ENCODE assay signal across 8 cellular contexts in the genomic region with DNA sequence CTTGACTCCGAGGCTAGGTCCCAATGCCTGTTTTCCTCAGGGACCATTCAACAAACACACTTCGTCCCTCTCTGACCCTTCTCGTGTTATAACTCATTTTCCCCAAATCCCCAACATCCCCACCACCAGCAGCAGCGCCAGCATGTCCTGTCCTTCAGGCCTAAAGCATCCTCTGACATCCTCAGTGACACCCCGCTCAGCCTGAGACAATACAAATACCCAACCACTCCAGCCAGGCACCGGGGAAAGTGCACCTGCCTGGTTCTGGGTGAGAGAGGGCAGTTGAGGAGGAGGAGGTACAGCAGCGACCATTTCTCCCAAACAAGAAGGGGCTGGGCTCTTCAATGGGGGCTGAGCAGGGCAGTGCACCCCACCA. TPM values are rescaled to one million over a fixed set of nuclear protein-coding genes. Genes with fewer than 3 reads are reported as not detected.
DNase-seq lines count a peak whose midpoint lies in the region; ATAC-seq and TF ChIP-seq lines count a peak whose summit lies in the region.

No MANE protein-coding gene starts in this region.

- H3K79me2 ChIP-seq in GM23338 (replicated peaks; ENCODE audit: insufficient read depth) = peaks cover 42% of the 10 kb centered on the region

- peak overlapping the region; percentile 81 to 85 (median 83) for H3K9ac ChIP-seq in skeletal muscle tissue (ENCODE audit: low read depth in 1 of 3, low read length in 3 of 3)

- H3K9me3 ChIP-seq in T-helper 17 cell (ENCODE audit: control insufficient read depth, low read length, poor library complexity, severe bottlenecking) (no peaks in the 10 kb centered on the region), skeletal muscle tissue (ENCODE audit: control insufficient read depth in 3 of 3, low read length in 3 of 3) (no peaks in the 10 kb centered on the region)

- no peak for TF ChIP-seq CTCF in GM23338 (conservative IDR thresholded peaks at IDR 0.05; ENCODE audit: low read depth in 2 of 2)
- no peak for TF ChIP-seq CTCF in foreskin fibroblast (IDR thresholded peaks at IDR 0.05; ENCODE audit: low read depth, low read length)

- ATAC-seq in GM23338 (no peak), T-helper 17 cell (no peak), GM21528 (IDR thresholded peaks at IDR 0.05; ENCODE audit: low FRiP score, unreplicated experiment) (no peak)

- peak overlapping the region; percentile 97 for H3K4me2 ChIP-seq in GM23338

- H3K27me3 ChIP-seq in GM23338 (ENCODE audit: insufficient read depth) (no peaks in the 10 kb centered on the region), skeletal muscle tissue (ENCODE audit: control insufficient read depth in 3 of 3, insufficient read depth in 3 of 3, low read length in 3 of 3) (no peaks in the 10 kb centered on the region)

- peak overlapping the region; percentile 96 for H3K4me3 Mint-ChIP-seq in GM23338
- H3K4me3 Mint-ChIP-seq in T-helper 17 cell = peak overlapping the region; percentile 99

- H3K9me2 ChIP-seq in GM23338 (ENCODE audit: insufficient read depth) = no peaks in the 10 kb centered on the region

- no peaks in the 10 kb centered on the region; the same call in 1 of the 2 replicates for H4K20me1 ChIP-seq in GM23338 (replicated peaks; ENCODE audit: insufficient read depth)

- no peak for DNase-seq in GM23338 (ENCODE audit: low spot score)
- DNase-seq in T-helper 17 cell = no peak
- DNase-seq in foreskin fibroblast = no peak
- no peak for DNase-seq in mucosa of gallbladder (ENCODE audit: low spot score)
- no peak for DNase-seq in NCI-H82 treated with DMSO at 0.1 percent for 48 hours (lab: John Stamatoyannopoulos, UW; ENCODE audit: unreplicated experiment)
- no peak for DNase-seq in AG20443 (ENCODE audit: low spot score)

- H3K36me3 Mint-ChIP-seq in GM23338 (ENCODE audit: low read depth) = peaks cover 10% of the 10 kb centered on the region; the same call in 1 of the 3 replicates
- H3K36me3 Mint-ChIP-seq in T-helper 17 cell (ENCODE audit: low read depth) = peaks cover 4% of the 10 kb centered on the region

- peak overlapping the region; percentile 83 for H3K4me3 ChIP-seq in GM23338
- peak overlapping the region; percentile 38 to 47 for H3K4me3 ChIP-seq in foreskin fibroblast (ENCODE audit: low read depth in 1 of 2, low read length in 2 of 2)
- peak overlapping the region; percentile 61 to 69 (median 66) for H3K4me3 ChIP-seq in skeletal muscle tissue (ENCODE audit: low read length in 3 of 3)

- peak overlapping the region; percentile 59; the same call in 1 of the 2 replicates for H2AFZ ChIP-seq in GM23338

- H3K27ac Mint-ChIP-seq in GM23338 (peak overlapping the region; percentile 42; the same call in 1 of the 2 replicates), T-helper 17 cell (peak overlapping the region; percentile 88)

- H3K9me3 Mint-ChIP-seq in GM23338 = peaks cover 3% of the 10 kb centered on the region; the same call in 1 of the 3 replicates

- peaks cover 48% of the 10 kb centered on the region for H3K4me1 Mint-ChIP-seq in GM23338
- H3K4me1 Mint-ChIP-seq in T-helper 17 cell = peaks cover 49% of the 10 kb centered on the region

- H3K27ac ChIP-seq in GM23338 (ENCODE audit: low read depth) = peak overlapping the region; percentile 84
- H3K27ac ChIP-seq in skeletal muscle tissue (ENCODE audit: low read depth, low read length) = peak overlapping the region; percentile 100

- peaks cover 16% of the 10 kb centered on the region for H3F3A ChIP-seq in GM23338 (replicated peaks; ENCODE audit: low read depth)

- H3K4me1 ChIP-seq in GM23338 (ENCODE audit: insufficient read depth) (peaks cover 32% of the 10 kb centered on the region), skeletal muscle tissue (ENCODE audit: control insufficient read depth in 3 of 3, insufficient read depth in 3 of 3, low read length in 3 of 3) (peaks cover 58 to 69% (median 63%) of the 10 kb centered on the region in 3 donors)

- H3K27me3 Mint-ChIP-seq in GM23338 (ENCODE audit: insufficient read depth, low read depth, poor library complexity) = peaks cover 29% of the 10 kb centered on the region
- H3K27me3 Mint-ChIP-seq in T-helper 17 cell = no peaks in the 10 kb centered on the region

- H3K36me3 ChIP-seq in GM23338 (ENCODE audit: insufficient read depth) (no peaks in the 10 kb centered on the region), skeletal muscle tissue (ENCODE audit: control insufficient read depth in 3 of 3, insufficient read depth in 3 of 3, low read length in 3 of 3) (peaks cover 0 to 2% (median 0%) of the 10 kb centered on the region in 3 donors)

TF ChIP-seq in GM23338, 12 proteins besides CTCF, POLR2A, EP300 and RAD21:
- TF ChIP-seq STAT1 (IDR thresholded peaks at IDR 0.05; ENCODE audit: unreplicated experiment) = no peak
- TF ChIP-seq EZH2 (IDR thresholded peaks at IDR 0.05; ENCODE audit: low read depth, unreplicated experiment) = no peak

RNA-seq across cellular contexts. Expression of a gene that starts 4.7 kb away (rescaled TPM):
- total RNA-seq in GM23338 (2014; rRNA removed; shearing (Covaris generic)) = 6.4 and 10.4 TPM in 2 replicates
- 5.7 and 6.7 TPM in 2 replicates for polyA plus RNA-seq in GM23338 (2016; fragmentation: Nextera tagmentation; extraction: Ambion mirVana)
- 100 to 1,000 TPM in 1 of 2 donors, 10 to 100 TPM in 1; 92.9 to 110 TPM for total RNA-seq in T-helper 17 cell
- 5.2 TPM for total RNA-seq in skeletal muscle tissue
- total RNA-seq in mucosa of gallbladder = 44.0 TPM

RNA-seq across cellular contexts. Expression of a gene that starts 58.9 kb away (rescaled TPM):
- 38.9 and 52.4 TPM in 2 replicates for total RNA-seq in GM23338 (2014; rRNA removed; shearing (Covaris generic))
- polyA plus RNA-seq in GM23338 (2016; fragmentation: Nextera tagmentation; extraction: Ambion mirVana) = 13.7 and 14.3 TPM in 2 replicates
- total RNA-seq in T-helper 17 cell (100 to 1,000 TPM; 119 to 128 TPM), skeletal muscle tissue (19.8 TPM), mucosa of gallbladder (69.8 TPM)

RNA-seq across cellular contexts. Expression of a gene that starts 59.9 kb away (rescaled TPM):
- total RNA-seq in GM23338 (2014; rRNA removed; shearing (Covaris generic)) = 72.7 and 108 TPM in 2 replicates
- 31.3 and 36.9 TPM in 2 replicates for polyA plus RNA-seq in GM23338 (2016; fragmentation: Nextera tagmentation; extraction: Ambion mirVana)
- total RNA-seq in T-helper 17 cell = 10 to 100 TPM; 24.9 to 35.4 TPM
- total RNA-seq in skeletal muscle tissue = 26.1 TPM
- 18.8 TPM for total RNA-seq in mucosa of gallbladder
